Comparison of ENCODE assay signal across 26 cellular contexts in genomic region chr11:114986365-114986764, GRCh38.
"Had no signal": no experiment of that assay in that cellular context is flagged by ENCODE, and none has a peak within 500 bp of the region (broad histone marks: within the 10 kb centered on the region; RNA-seq: fewer than 3 reads in every experiment).

No MANE protein-coding gene starts in this region.

- H3K4me3 ChIP-seq: psoas muscle, right lobe of liver, skin epidermis, smooth muscle cell, spleen, stomach, thoracic aorta, thyroid gland, tibial nerve, upper lobe of left lung, uterus had no signal

- H3K4me1 ChIP-seq: parathyroid adenoma, psoas muscle, right lobe of liver, stomach, thyroid gland, tibial nerve, upper lobe of left lung, uterus had no signal

- H3K9me3 ChIP-seq: neutrophil, psoas muscle, right lobe of liver, spleen, stomach, thoracic aorta, thyroid gland, tibial nerve, upper lobe of left lung, uterus had no signal

- H3K27me3 ChIP-seq: neutrophil, right lobe of liver, stomach, thyroid gland, tibial nerve, upper lobe of left lung, uterus had no signal

- H3K36me3 ChIP-seq: neutrophil, right lobe of liver, spleen, stomach, thoracic aorta, thyroid gland, tibial nerve, upper lobe of left lung, uterus had no signal

- H3K27ac ChIP-seq: neutrophil, parathyroid adenoma, psoas muscle, right lobe of liver, skin epidermis, spleen, stomach, thoracic aorta, thyroid gland, tibial nerve, upper lobe of left lung, uterus had no signal

- ATAC-seq: naive thymus-derived CD8-positive, alpha-beta T cell; psoas muscle; right lobe of liver; stimulated activated naive B cell treated with anti-CD40 and anti-IgM and Interleukin-4, amounts not matched to agents 10 μg/mL and 1 μg/mL and 100 μg/mL, for 72 hours had no signal

- DNase-seq: naive B cell; naive thymus-derived CD8-positive, alpha-beta T cell; nephron progenitor cell; nucleus accumbens; posterior cingulate gyrus; psoas muscle; right lobe of liver; spleen; stimulated activated CD4-positive, alpha-beta T cell treated with anti-CD3 and anti-CD28 coated beads, Interleukin-12 subunit alpha, Interleukin-12 subunit beta, amount 100 ng/mL, for 4 hours; stimulated activated CD4-positive, alpha-beta T cell treated with anti-CD3 and anti-CD28 coated beads, Interleukin-1b, Interleukin-23, amount 100 ng/mL, for 48 hours; stimulated activated CD4-positive, alpha-beta T cell treated with anti-CD3 and anti-CD28 coated beads, Interleukin-4, amount 100 ng/mL, for 1 hour; stimulated activated CD4-positive, alpha-beta T cell treated with anti-CD3 and anti-CD28 coated beads, Interleukin-4, amount 100 ng/mL, for 4 hours; stimulated activated CD8-positive, alpha-beta memory T cell treated with anti-CD3 and anti-CD28 coated beads, Interleukin-4, amount 100 ng/mL, for 48 hours; stimulated activated naive B cell treated with anti-CD40 and anti-IgM and Interleukin-4, amounts not matched to agents 10 μg/mL and 1 μg/mL and 100 μg/mL, for 72 hours; stimulated activated naive CD4-positive, alpha-beta T cell treated with Interleukin-2 at 50 U/mL for 16 hours; stomach; thyroid gland; trophoblast cell; upper lobe of left lung; uterus had no signal
